ENCODE assay signal across 32 cellular contexts in genomic region chr1:74162333-74162732, GRCh38. TPM values are rescaled to one million over a fixed set of nuclear protein-coding genes. Genes with fewer than 3 reads are reported as not detected.
"Had no signal": no experiment of that assay in that cellular context is flagged by ENCODE, and none has a peak within 500 bp of the region (broad histone marks: within the 10 kb centered on the region; RNA-seq: fewer than 3 reads in every experiment).

No MANE protein-coding gene starts in this region.

- H3K79me2 ChIP-seq: hepatocyte had no signal

- H2AFZ ChIP-seq: hepatocyte had no signal

- H3K4me2 ChIP-seq: hepatocyte had no signal

- H3K4me1 ChIP-seq: ascending aorta, esophagus squamous epithelium, gastroesophageal sphincter, heart right ventricle had no signal

- DNase-seq: activated CD4-positive, alpha-beta memory T cell treated with anti-CD3 and anti-CD28 coated beads for 36 hours; activated CD4-positive, alpha-beta T cell treated with anti-CD3 and anti-CD28 coated beads for 36 hours; activated CD4-positive, alpha-beta T cell treated with anti-CD3 and anti-CD28 coated beads, Interleukin-2, amount 10 ng/mL, durations not matched to agents 24 days and 14 days; activated CD4-positive, CD25-positive, alpha-beta regulatory T cell; activated CD4-positive, CD25-positive, alpha-beta regulatory T cell treated with anti-CD3 and anti-CD28 coated beads, Interleukin-2, amount 50 U/mL, for 72 hours; activated CD8-positive, alpha-beta memory T cell treated with anti-CD3 and anti-CD28 coated beads, Interleukin-2, amount 10 ng/mL, durations not matched to agents 7 days and 5 days; activated CD8-positive, alpha-beta memory T cell treated with anti-CD3 and anti-CD28 coated beads, Interleukin-2, amount 50 U/mL, for 4 hours; activated CD8-positive, alpha-beta T cell treated with anti-CD3 and anti-CD28 coated beads, Interleukin-2, amount 10 ng/mL, durations not matched to agents 7 days and 5 days; activated gamma-delta T cell; activated naive CD4-positive, alpha-beta T cell; activated naive CD4-positive, alpha-beta T cell treated with anti-CD3 and anti-CD28 coated beads, Interleukin-2, amount 10 ng/mL, durations not matched to agents 7 days and 5 days; activated naive CD8-positive, alpha-beta T cell treated with anti-CD3 and anti-CD28 coated beads, Interleukin-2, amount 10 ng/mL, durations not matched to agents 7 days and 5 days; activated T-cell treated with anti-CD3 and anti-CD28 coated beads, Interleukin-2, amount 50 U/mL, for 1 hour; activated T-cell treated with anti-CD3 and anti-CD28 coated beads, Interleukin-2, amount 50 U/mL, for 48 hours; caudate nucleus; cortex of kidney; dermis blood vessel endothelial cell; effector CD4-positive, alpha-beta T cell; effector memory CD8-positive, alpha-beta T cell; esophagus squamous epithelium; foreskin melanocyte; heart right ventricle; T-helper 1 cell; T-helper 17 cell; T1000 had no signal

- H3K36me3 ChIP-seq: ascending aorta, esophagus squamous epithelium, gastroesophageal sphincter, heart right ventricle had no signal

- H3K27ac ChIP-seq: ascending aorta, epithelial cell of prostate, esophagus squamous epithelium, gastroesophageal sphincter, heart right ventricle, hepatocyte had no signal

- ATAC-seq: activated CD4-positive, alpha-beta T cell treated with anti-CD3 and anti-CD28 coated beads for 36 hours; activated CD8-positive, alpha-beta memory T cell treated with anti-CD3 and anti-CD28 coated beads, Interleukin-2, amount 10 ng/mL, durations not matched to agents 7 days and 5 days; activated CD8-positive, alpha-beta T cell treated with anti-CD3 and anti-CD28 coated beads, Interleukin-2, amount 10 ng/mL, durations not matched to agents 7 days and 5 days; activated naive CD4-positive, alpha-beta T cell treated with anti-CD3 and anti-CD28 coated beads, Interleukin-2, amount 50 U/mL, for 72 hours; effector memory CD8-positive, alpha-beta T cell; gastroesophageal sphincter; heart right ventricle; T-helper 17 cell had no signal

- H3K27me3 ChIP-seq: ascending aorta, esophagus squamous epithelium, gastroesophageal sphincter, heart right ventricle, hepatocyte had no signal

- H3K9me3 ChIP-seq: ascending aorta, esophagus squamous epithelium, gastroesophageal sphincter, heart right ventricle had no signal

- H3K4me3 ChIP-seq: ascending aorta, esophagus squamous epithelium, gastroesophageal sphincter, heart right ventricle, hepatocyte had no signal

RNA-seq across cellular contexts. Expression of gene LRRIQ3, which starts 35.6 kb away (rescaled TPM):
- total RNA-seq: ascending aorta, chondrocyte, glomerular endothelial cell had no signal
- polyA plus RNA-seq: hepatocyte had no signal
